ENCODE assay signal across 1 cellular context in the genomic region with DNA sequence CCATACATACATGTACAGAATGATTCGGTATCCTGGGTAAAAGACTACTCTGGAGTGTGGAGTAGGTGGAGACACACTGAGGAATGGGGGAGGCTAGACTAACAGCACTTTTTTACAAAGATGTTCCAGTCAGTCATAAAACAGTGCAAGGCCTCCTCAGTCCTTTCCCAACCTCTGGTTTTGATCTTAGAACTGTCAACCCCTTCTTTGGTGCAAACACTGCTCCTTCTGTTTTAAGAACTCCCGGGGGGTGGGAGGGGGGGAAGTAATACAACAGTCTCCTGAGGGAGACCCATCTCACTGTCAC.
TF ChIP-seq lines count a peak whose summit lies in the region.

No MANE protein-coding gene starts in this region.

TF ChIP-seq in IMR-90, 13 proteins besides CTCF, POLR2A, EP300 and RAD21 (continued from another document):
- TF ChIP-seq, protein P1, sequence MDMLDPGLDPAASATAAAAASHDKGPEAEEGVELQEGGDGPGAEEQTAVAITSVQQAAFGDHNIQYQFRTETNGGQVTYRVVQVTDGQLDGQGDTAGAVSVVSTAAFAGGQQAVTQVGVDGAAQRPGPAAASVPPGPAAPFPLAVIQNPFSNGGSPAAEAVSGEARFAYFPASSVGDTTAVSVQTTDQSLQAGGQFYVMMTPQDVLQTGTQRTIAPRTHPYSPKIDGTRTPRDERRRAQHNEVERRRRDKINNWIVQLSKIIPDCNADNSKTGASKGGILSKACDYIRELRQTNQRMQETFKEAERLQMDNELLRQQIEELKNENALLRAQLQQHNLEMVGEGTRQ (IDR thresholded peaks at IDR 0.05; ENCODE audit: low read depth, low read length) = no peak
- no peak for TF ChIP-seq MAZ (IDR thresholded peaks at IDR 0.05; ENCODE audit: borderline replicate concordance, low read depth, low read length)
- TF ChIP-seq MAFK (IDR thresholded peaks at IDR 0.05; ENCODE audit: low read depth, low read length) = no peak
- TF ChIP-seq ELK1 (IDR thresholded peaks at IDR 0.05; ENCODE audit: borderline replicate concordance, low read depth, low read length) = no peak
